Comparison of ENCODE assay signal across 8 cellular contexts in genomic region chr5:43514471-43514815, GRCh38. TPM values are rescaled to one million over a fixed set of nuclear protein-coding genes. Genes with fewer than 3 reads are reported as not detected.
DNase-seq lines count a peak whose midpoint lies in the region; ATAC-seq and TF ChIP-seq lines count a peak whose summit lies in the region.

No MANE protein-coding gene starts in this region.

- CTCF ChIA-PET in OCI-LY7 (lab: Charles Lee; ENCODE audit: unreplicated experiment), result no interaction called here

- H3K9me2 ChIP-seq in OCI-LY7 (ENCODE audit: insufficient read depth, low read length), result no peaks in the 10 kb centered on the region

- H3K4me2 ChIP-seq in OCI-LY7 (ENCODE audit: low read length), result peak overlapping the region; percentile 87

- H3K4me3 ChIP-seq in OCI-LY7 (ENCODE audit: low read depth, low read length, poor library complexity, severe bottlenecking), result peak overlapping the region; percentile 74
- H3K4me3 ChIP-seq in coronary artery, result peak overlapping the region; percentile 70
- peak overlapping the region; percentile 10 for H3K4me3 ChIP-seq in mucosa of descending colon
- peak overlapping the region; percentile 73 for H3K4me3 ChIP-seq in upper lobe of right lung

- peaks cover 37% of the 10 kb centered on the region for H3K79me2 ChIP-seq in OCI-LY7 (ENCODE audit: insufficient read depth, low read depth, low read length)

- intact Hi-C loops in OCI-LY7 (cut with micrococcal nuclease; ENCODE audit: unreplicated experiment) (loop anchor here (2.0 kb wide), 1 partner anchor 32 kb away; the partner anchor contains the start of gene TMEM267), mucosa of descending colon (cut with DNase I, micrococcal nuclease) (no loop called here), upper lobe of right lung (cut with DNase I) (no loop called here)

- H3K9me3 ChIP-seq in OCI-LY7 (ENCODE audit: low read length), result no peaks in the 10 kb centered on the region
- H3K9me3 ChIP-seq in mucosa of descending colon, result no peaks in the 10 kb centered on the region
- H3K9me3 ChIP-seq in upper lobe of right lung, result no peaks in the 10 kb centered on the region

- peak overlapping the region; percentile 77 for H2AFZ ChIP-seq in OCI-LY7 (ENCODE audit: low read length)

- POLR2A ChIA-PET in OCI-LY7 (lab: Charles Lee), result interaction anchor here (0.7 to 4.6 kb wide), 6 partner anchors 9 to 89 kb away, joined by 3 to 38 read pairs (median 4); partner anchors contain the start of genes NNT and TMEM267

- H3K36me3 ChIP-seq in OCI-LY7 (ENCODE audit: insufficient read depth, low read length), result peaks cover 16% of the 10 kb centered on the region
- no peaks in the 10 kb centered on the region for H3K36me3 ChIP-seq in mucosa of descending colon (ENCODE audit: low read depth)
- no peaks in the 10 kb centered on the region for H3K36me3 ChIP-seq in upper lobe of right lung

- TF ChIP-seq CTCF in C4-2B (conservative IDR thresholded peaks at IDR 0.05) (no peak), OCI-LY7 (conservative IDR thresholded peaks at IDR 0.05; ENCODE audit: low read length) (no peak), coronary artery (IDR thresholded peaks at IDR 0.05) (no peak), mucosa of descending colon (IDR thresholded peaks at IDR 0.05) (no peak), upper lobe of right lung (IDR thresholded peaks at IDR 0.05) (no peak)

- H3K27ac ChIP-seq in C4-2B (peak overlapping the region; percentile 72), OCI-LY7 (ENCODE audit: low read depth, low read length, poor library complexity, severe bottlenecking) (peak overlapping the region; percentile 86), coronary artery (peak overlapping the region; percentile 80), upper lobe of right lung (peak overlapping the region; percentile 92)

- ATAC-seq in GM18520 (IDR thresholded peaks at IDR 0.05; ENCODE audit: unreplicated experiment) (peak; percentile 2), HG03039 (IDR thresholded peaks at IDR 0.05; ENCODE audit: unreplicated experiment) (peak; percentile 32), mucosa of descending colon (peak; percentile 40), upper lobe of right lung (no peak)

- DNase-seq in OCI-LY7 (ENCODE audit: low spot score), result no peak
- no peak for DNase-seq in coronary artery (ENCODE audit: low spot score)
- DNase-seq in mucosa of descending colon, result no peak
- DNase-seq in upper lobe of right lung, result no peak
- no peak for DNase-seq in SKM-1 (lab: John Stamatoyannopoulos, UW; ENCODE audit: unreplicated experiment)

- no peaks in the 10 kb centered on the region for H3K27me3 ChIP-seq in upper lobe of right lung

- H3K4me1 ChIP-seq in OCI-LY7 (ENCODE audit: insufficient read depth, low read length, poor library complexity, severe bottlenecking), result peaks cover 17% of the 10 kb centered on the region
- peaks cover 4% of the 10 kb centered on the region for H3K4me1 ChIP-seq in mucosa of descending colon (ENCODE audit: low read depth)
- H3K4me1 ChIP-seq in upper lobe of right lung, result peaks cover 12% of the 10 kb centered on the region

- H4K20me1 ChIP-seq in OCI-LY7 (ENCODE audit: insufficient read depth, low read length), result no peaks in the 10 kb centered on the region

- TSS peak; percentile 94 for BruUV-seq in OCI-LY7 (replicated peaks; lab: Mats Ljungman, UMichigan)

RNA-seq across cellular contexts. Expression of gene C5orf34, which starts 0.5 kb away (rescaled TPM):
- total RNA-seq in OCI-LY7 (2014; rRNA removed; shearing (Covaris generic)), result 25.5 and 33.9 TPM in 2 replicates
- total RNA-seq in OCI-LY7 (2022), result 28.7 and 30.9 TPM in 2 replicates
- 1 to 10 TPM; 1.3 to 2.9 (median 1.7) TPM for total RNA-seq in mucosa of descending colon
- total RNA-seq in upper lobe of right lung, result 2.6 TPM

RNA-seq across cellular contexts. Expression of gene TMEM267, which starts 30.8 kb away (rescaled TPM):
- total RNA-seq in OCI-LY7 (2014; rRNA removed; shearing (Covaris generic)), result 13.9 and 17.6 TPM in 2 replicates
- total RNA-seq in OCI-LY7 (2022), result 17.8 and 22.0 TPM in 2 replicates
- total RNA-seq in mucosa of descending colon, result 10 to 100 TPM in 2 of 3 donors, 1 to 10 TPM in 1; 8.2 to 10.7 (median 10.6) TPM
- 12.0 TPM for total RNA-seq in upper lobe of right lung

RNA-seq across cellular contexts. Expression of gene PAIP1, which starts 42.4 kb away (rescaled TPM):
- total RNA-seq in OCI-LY7 (2014; rRNA removed; shearing (Covaris generic)), result 52.8 and 69.2 TPM in 2 replicates
- 44.2 and 48.0 TPM in 2 replicates for total RNA-seq in OCI-LY7 (2022)
- 10 to 100 TPM; 54.0 to 83.5 (median 57.8) TPM for total RNA-seq in mucosa of descending colon
- 82.3 TPM for total RNA-seq in upper lobe of right lung

Comparison
In these comparisons a context has a peak if more than half of its experiments do, and no peak if none do; other contexts are left out.
1. H3K4me3 ChIP-seq: peak in every context shown above with its lines; median percentile 74 in OCI-LY7; 73 in upper lobe of right lung; 70 in coronary artery; 10 in mucosa of descending colon.